In the genomic region with DNA sequence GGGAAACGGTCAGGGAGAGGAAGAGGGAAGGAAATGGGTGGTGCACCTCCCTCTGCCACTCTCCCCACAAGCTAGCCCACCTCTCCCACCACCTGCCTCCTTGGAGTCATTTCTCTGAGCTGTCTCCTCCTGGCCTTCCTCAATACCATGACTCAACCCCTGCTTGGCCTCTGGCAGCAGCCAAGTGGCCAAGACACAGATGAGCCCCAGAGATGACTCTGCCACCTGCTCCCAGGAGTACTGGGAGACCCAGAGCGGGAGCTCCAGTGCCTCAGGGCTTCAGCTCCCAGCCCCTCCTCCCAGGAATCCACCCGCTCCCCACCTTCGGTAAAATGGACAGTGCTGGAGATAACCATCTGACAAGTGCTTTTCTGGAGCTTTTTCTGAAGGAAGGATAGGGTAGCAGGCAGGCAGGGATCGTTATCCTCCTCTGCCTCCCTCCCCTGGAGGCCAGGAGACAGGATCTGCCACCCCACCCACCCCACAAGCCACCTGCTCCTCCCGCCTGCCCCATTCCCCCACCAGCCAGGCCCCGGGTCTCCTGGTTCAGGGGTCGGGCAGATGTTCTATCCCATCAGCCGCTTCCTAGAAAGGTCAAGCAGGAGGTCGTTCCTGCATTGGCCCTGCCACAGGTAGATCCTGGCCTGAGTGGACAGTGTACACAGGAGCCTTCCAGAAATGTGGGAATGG, we compare ENCODE assay signal across 7 cellular contexts. TPM values are rescaled to one million over a fixed set of nuclear protein-coding genes. Genes with fewer than 3 reads are reported as not detected.
DNase-seq lines count a peak whose midpoint lies in the region; TF ChIP-seq lines count a peak whose summit lies in the region.
"Had no signal": no experiment of that assay in that cellular context is flagged by ENCODE, and none has a peak within 500 bp of the region (broad histone marks: within the 10 kb centered on the region; RNA-seq: fewer than 3 reads in every experiment).

No MANE protein-coding gene starts in this region.

- H3K4me1 Mint-ChIP-seq in MCF 10A (ENCODE audit: insufficient read depth, unreplicated experiment) = peaks cover 58% of the 10 kb centered on the region

- no peaks in the 10 kb centered on the region for H3K27me3 Mint-ChIP-seq in MCF 10A (ENCODE audit: insufficient read depth, unreplicated experiment)

- H3K4me3 Mint-ChIP-seq in MCF 10A (ENCODE audit: unreplicated experiment) = peak overlapping the region; percentile 90

- TSS peak; percentile 1 for BruUV-seq in MCF 10A (replicated peaks; lab: Mats Ljungman, UMichigan)

- no peak overlapping the region for H3K9ac ChIP-seq in neuronal stem cell (ENCODE audit: low read depth, low read length, poor library complexity)

- POLR2A ChIA-PET in MCF 10A (lab: Yijun Ruan, JAX) (interaction anchor here (0.6 to 27.9 kb wide), 21 partner anchors 12 to 1082 kb away, joined by 3 to 1272 read pairs (median 6); partner anchors contain the start of genes CHTOP, ILF2, S100A1 and S100A13), GM10248 (lab: Yijun Ruan, JAX) (no interaction called here)

- peaks cover 21 to 28% of the 10 kb centered on the region in 2 donors for H3K4me1 ChIP-seq in neuronal stem cell (ENCODE audit: control insufficient read depth in 2 of 2, insufficient read depth in 1 of 2, low read depth in 1 of 2, low read length in 2 of 2)

- no peaks in the 10 kb centered on the region for H3K9me3 Mint-ChIP-seq in MCF 10A (ENCODE audit: unreplicated experiment)

- peaks cover 53% of the 10 kb centered on the region for H3K36me3 Mint-ChIP-seq in MCF 10A (ENCODE audit: insufficient read depth, unreplicated experiment)

- no peak overlapping the region for H4K8ac ChIP-seq in neuronal stem cell (ENCODE audit: low read depth, low read length)

- no peak overlapping the region for H2BK15ac ChIP-seq in neuronal stem cell (ENCODE audit: low read length)

- H2BK5ac ChIP-seq in neuronal stem cell (ENCODE audit: low read length) = no peak overlapping the region

- H3K36me3 ChIP-seq in neuronal stem cell (replicated peaks in 1 of 2; ENCODE audit: control insufficient read depth in 2 of 2, insufficient read depth in 2 of 2, low read length in 2 of 2) = no peaks in the 10 kb centered on the region

- CTCF ChIA-PET in MCF 10A (lab: Yijun Ruan, JAX) (interaction anchor here (0.6 to 11.8 kb wide), 9 partner anchors 9 to 1646 kb away, joined by 3 to 214 read pairs (median 4); partner anchors contain the start of genes S100A1 and S100A13), GM10248 (lab: Yijun Ruan, JAX) (interaction anchor here (1.1 to 4.4 kb wide), 3 partner anchors 8 to 33 kb away, joined by 3 to 22 read pairs (median 16); partner anchors contain the start of genes S100A1 and S100A13)

- H3K4me3 ChIP-seq in neuronal stem cell (ENCODE audit: low read length in 2 of 2) = no peak overlapping the region

- no peak overlapping the region for H2BK12ac ChIP-seq in neuronal stem cell (ENCODE audit: low read length)

- H3K14ac ChIP-seq in neuronal stem cell (ENCODE audit: low read length) = no peak overlapping the region

- no peak overlapping the region for H2AFZ ChIP-seq in neuronal stem cell (ENCODE audit: low read length)

- H3K79me1 ChIP-seq in neuronal stem cell (ENCODE audit: low read depth, low read length) = no peaks in the 10 kb centered on the region

- WGBS in neuronal stem cell (ENCODE audit: extremely low coverage in 2 of 2, insufficient read length in 2 of 2, insufficient replicate concordance in 1 of 2), 2 donors = no CpG with 5 or more reads among the region's 10 CpGs

- no peak overlapping the region for H3K4ac ChIP-seq in neuronal stem cell (ENCODE audit: low read length)

- peak overlapping the region; percentile 94 for H3K27ac Mint-ChIP-seq in MCF 10A (ENCODE audit: low read depth, unreplicated experiment)

- H3K27me3 ChIP-seq in neuronal stem cell (ENCODE audit: control insufficient read depth in 3 of 3, insufficient read depth in 3 of 3, low read depth in 1 of 3, low read length in 3 of 3) = no peaks in the 10 kb centered on the region

- H3K9me3 ChIP-seq in neuronal stem cell (replicated peaks in 1 of 2; ENCODE audit: control insufficient read depth in 2 of 2, insufficient read depth in 1 of 2, low read depth in 1 of 2, low read length in 2 of 2) = no peaks in the 10 kb centered on the region

- TF ChIP-seq CTCF in MCF 10A (IDR thresholded peaks at IDR 0.05; ENCODE audit: unreplicated experiment) (no peak), GM10248 (IDR thresholded peaks at IDR 0.05; ENCODE audit: control extremely low read depth, extremely low read depth, low read depth, missing control alignments) (no peak)

- no peak overlapping the region for H3K4me2 ChIP-seq in neuronal stem cell (ENCODE audit: insufficient read depth, low read length, poor library complexity, severe bottlenecking)

- H3K18ac ChIP-seq in neuronal stem cell (ENCODE audit: low read length) = no peak overlapping the region

- no peak overlapping the region for H3K27ac ChIP-seq in neuronal stem cell (replicated peaks; ENCODE audit: low read length)

- intact Hi-C loops in MCF 10A (cut with micrococcal nuclease) = loop anchor here (1.0 to 2.0 kb wide), 2 partner anchors 14 to 61 kb away; no protein-coding TSS in a partner anchor

- H3K23ac ChIP-seq in neuronal stem cell (ENCODE audit: low read depth, low read length, poor library complexity) = no peak overlapping the region

- DNase-seq in ELR (ENCODE audit: low read depth) = peak; percentile 92
- peak; percentile 95 for DNase-seq in MCF 10A (ENCODE audit: unreplicated experiment)
- DNase-seq in neuronal stem cell (ENCODE audit: low spot score) = no peak
- DNase-seq in activated gamma-delta T cell treated with Interleukin-2 at 50 U/mL for 16 hours = no peak
- no peak for DNase-seq in COLO829 (ENCODE audit: low spot score)
- no peak for DNase-seq in GM10248 (ENCODE audit: extremely low spot score)
- DNase-seq: NCI-H2029 treated with DMSO at 0.1 percent for 48 hours had no signal

- H4K91ac ChIP-seq in neuronal stem cell (ENCODE audit: low read depth, low read length, poor library complexity) = no peak overlapping the region

- H2AK5ac ChIP-seq in neuronal stem cell (ENCODE audit: low read depth, low read length) = peak overlapping the region; percentile 22

- no peak overlapping the region for H2BK120ac ChIP-seq in neuronal stem cell (ENCODE audit: low read depth, low read length)

RNA-seq across cellular contexts. Expression of gene S100A16, which starts 2.5 kb away (rescaled TPM):
- 1,014 and 1,213 TPM in 2 replicates for total RNA-seq in MCF 10A (2022)
- 9.6 TPM for polyA plus RNA-seq in neuronal stem cell (2013, experiment 1 of 2)
- polyA plus RNA-seq in neuronal stem cell (2013, experiment 2 of 2) = 9.3 TPM

RNA-seq across cellular contexts. Expression of gene S100A14, which starts 5.6 kb away (rescaled TPM):
- total RNA-seq in MCF 10A (2022) = 264 and 332 TPM in 2 replicates
- polyA plus RNA-seq in neuronal stem cell (2013, experiment 1 of 2) = 0.04 TPM
- not detected for polyA plus RNA-seq in neuronal stem cell (2013, experiment 2 of 2)

RNA-seq across cellular contexts. Expression of gene S100A13, which starts 16.8 kb away (rescaled TPM):
- total RNA-seq in MCF 10A (2022) = 210 and 236 TPM in 2 replicates
- polyA plus RNA-seq in neuronal stem cell (2013, experiment 1 of 2) = 110 TPM
- polyA plus RNA-seq in neuronal stem cell (2013, experiment 2 of 2) = 107 TPM

RNA-seq across cellular contexts. Expression of gene S100A1, which starts 17.8 kb away (rescaled TPM):
- total RNA-seq in MCF 10A (2022) = 0.74 TPM in 1 of 2 replicates, not detected in the other
- 0.22 TPM for polyA plus RNA-seq in neuronal stem cell (2013, experiment 1 of 2)
- polyA plus RNA-seq in neuronal stem cell (2013, experiment 2 of 2) = 0.12 TPM

RNA-seq across cellular contexts. Expression of gene CHTOP, which starts 23.4 kb away (rescaled TPM):
- 147 and 156 TPM in 2 replicates for total RNA-seq in MCF 10A (2022)
- 77.4 TPM for polyA plus RNA-seq in neuronal stem cell (2013, experiment 1 of 2)
- polyA plus RNA-seq in neuronal stem cell (2013, experiment 2 of 2) = 76.9 TPM

Comparison
In these comparisons a context has a peak if more than half of its experiments do, and no peak if none do; other contexts are left out.
1. DNase-seq: peak in ELR (single experiment) and MCF 10A (single experiment); none in neuronal stem cell (single experiment), activated gamma-delta T cell treated with Interleukin-2 at 50 U/mL for 16 hours (single experiment), COLO829 (single experiment) and GM10248 (single experiment).